1 cellular context compared by ENCODE assay signal in genomic region chr15:35137175-35137574, GRCh38.
TF ChIP-seq lines count a peak whose summit lies in the region.

No MANE protein-coding gene starts in this region.

TF ChIP-seq in A549, 52 proteins besides CTCF, POLR2A, EP300 and RAD21 (continued from another document):
- TF ChIP-seq ESRRA (IDR thresholded peaks at IDR 0.05; ENCODE audit: borderline replicate concordance, low read length) (no peak), SMC3 (IDR thresholded peaks at IDR 0.05) (no peak)
